In genomic region chr7:154906736-154907355, GRCh38 we compare ENCODE assay signal across 21 cellular contexts.
DNase-seq lines count a peak whose midpoint lies in the region; ATAC-seq, FAIRE-seq and TF ChIP-seq lines count a peak whose summit lies in the region.
"Had no signal": no experiment of that assay in that cellular context is flagged by ENCODE, and none has a peak within 500 bp of the region (broad histone marks: within the 10 kb centered on the region; RNA-seq: fewer than 3 reads in every experiment).

No MANE protein-coding gene starts in this region.

- CTCF ChIA-PET in H1 (lab: Charles Lee; ENCODE audit: partially characterized antibody) = interaction anchor here (1.2 to 9.1 kb wide), 3 partner anchors 7 to 46 kb away, joined by 3 to 69 read pairs (median 5); no protein-coding TSS in a partner anchor

- TF ChIP-seq RAD21 in H1 (IDR thresholded peaks at IDR 0.05 in 1 of 2, conservative IDR thresholded peaks at IDR 0.05 in 1 of 2; ENCODE audit: low read depth in 2 of 2, low read length in 2 of 2) = no peak

- H2AK5ac ChIP-seq in H1 (ENCODE audit: low read depth, low read length) = no peak overlapping the region

- POLR2A ChIA-PET in H1 (lab: Charles Lee; ENCODE audit: partially characterized antibody) = no interaction called here

- peaks cover 0 to 5% (median 0%) of the 10 kb centered on the region in 4 experiments; a peak in 1 of 8 replicates for H3K36me3 ChIP-seq in H1 (ENCODE audit: control insufficient read depth in 2 of 4, insufficient read depth in 4 of 4, low read length in 3 of 4)
- H3K36me3 ChIP-seq: BLaER1 had no signal

- no peak overlapping the region for H2BK20ac ChIP-seq in H1 (ENCODE audit: low read length)

- in situ Hi-C loops in KBM-7 (cut with MboI; ENCODE audit: low pct_unique_long_range_greater_than_20kb, low sequenced_read_pairs) = no loop called here

- no peak overlapping the region for H3K9ac ChIP-seq in H1 (replicated peaks in 1 of 4; ENCODE audit: extremely low read depth in 1 of 4, low read depth in 3 of 4, low read length in 3 of 4)
- H3K9ac ChIP-seq: BLaER1 had no signal

- peaks cover 6 to 27% of the 10 kb centered on the region in 2 experiments; a peak in 3 of 4 replicates for H3K9me3 ChIP-seq in H1 (ENCODE audit: insufficient read depth in 2 of 2, low read depth in 1 of 2, low read length in 1 of 2)

- TF ChIP-seq CTCF in H1 (IDR thresholded peaks at IDR 0.05; ENCODE audit: control extremely low read depth in 1 of 3, insufficient read depth in 1 of 3, low read depth in 1 of 3, low read length in 3 of 3) (no peak), osteocyte (IDR thresholded peaks at IDR 0.05) (no peak)

- no peak overlapping the region for H2AFZ ChIP-seq in H1 (ENCODE audit: low read length)
- H2AFZ ChIP-seq: GM23338 had no signal

- TF ChIP-seq POLR2A in H1 (IDR thresholded peaks at IDR 0.05; ENCODE audit: control extremely low read depth in 1 of 2, low read depth in 2 of 2, low read length in 2 of 2) = no peak

- FAIRE-seq in H1 (lab: Jason Lieb, UNC) = no peak
- FAIRE-seq: A549, GM12878 had no signal

- no peak overlapping the region for H3K27ac Mint-ChIP-seq in osteocyte (ENCODE audit: unreplicated experiment)
- H3K27ac Mint-ChIP-seq in stimulated activated memory B cell treated with anti-CD40 and anti-IgM and Interleukin-4, amounts not matched to agents 10 μg/mL and 1 μg/mL and 100 μg/mL, for 72 hours = no peak overlapping the region
- H3K27ac Mint-ChIP-seq: CD14-positive monocyte; CD4-positive, alpha-beta memory T cell; GM23338; HFFc6 had no signal

- no peaks in the 10 kb centered on the region for H3K4me1 ChIP-seq in H1 (replicated peaks in 1 of 4; ENCODE audit: control insufficient read depth in 3 of 4, insufficient read depth in 4 of 4, low read length in 3 of 4)
- H3K4me1 ChIP-seq: A549, BLaER1 had no signal

- peaks cover 34% of the 10 kb centered on the region for H3K9me3 Mint-ChIP-seq in osteocyte (ENCODE audit: unreplicated experiment)
- H3K9me3 Mint-ChIP-seq in stimulated activated memory B cell treated with anti-CD40 and anti-IgM and Interleukin-4, amounts not matched to agents 10 μg/mL and 1 μg/mL and 100 μg/mL, for 72 hours = peaks cover 3% of the 10 kb centered on the region
- H3K9me3 Mint-ChIP-seq in activated T-cell treated with anti-CD3 and anti-CD28 coated beads, Interleukin-2, amount 50 U/mL, for 4 hours = peaks cover 3% of the 10 kb centered on the region

- H3K56ac ChIP-seq in H1 (replicated peaks; ENCODE audit: insufficient read length, low read depth, low read length) = no peak overlapping the region

- TF ChIP-seq EP300 in H1 (IDR thresholded peaks at IDR 0.05; ENCODE audit: borderline replicate concordance in 1 of 2, low read depth in 2 of 2, low read length in 2 of 2) = no peak

- H3K27ac ChIP-seq in H1 (ENCODE audit: low read depth, low read length) = no peak overlapping the region
- H3K27ac ChIP-seq: 22Rv1, A549, BLaER1, HL-60 had no signal

- peak; percentile 53 for DNase-seq in activated effector memory CD4-positive, alpha-beta T cell treated with anti-CD3 and anti-CD28 coated beads, Interleukin-2, amount 50 U/mL, for 16 hours
- no peak for DNase-seq in activated effector memory CD4-positive, alpha-beta T cell treated with Interleukin-2 at 50 U/mL for 16 hours
- DNase-seq in H1 (ENCODE audit: low read depth in 1 of 2, low spot score in 2 of 2) (no peak), osteocyte (ENCODE audit: extremely low spot score, unreplicated experiment) (peak; percentile 80), KBM-7 (no peak)
- DNase-seq in activated CD4-positive, alpha-beta T cell treated with anti-CD3 and anti-CD28 coated beads for 1 hour = no peak
- DNase-seq in activated T-cell treated with anti-CD3 and anti-CD28 coated beads, Interleukin-2, amount 50 U/mL, for 4 hours = no peak
- DNase-seq: Calu3; CD4-positive, alpha-beta memory T cell; DMS79 treated with DMSO at 0.1 percent for 48 hours; H7; HFFc6 had no signal

- no peak overlapping the region for H4K5ac ChIP-seq in H1 (ENCODE audit: insufficient read length, low read depth, low read length)

- H4K20me1 ChIP-seq in H1 (replicated peaks in 1 of 2; ENCODE audit: control insufficient read depth in 1 of 2, insufficient read depth in 2 of 2, low read length in 2 of 2) = no peaks in the 10 kb centered on the region
- H4K20me1 ChIP-seq: BLaER1 had no signal

- H3K79me1 ChIP-seq in H1 (ENCODE audit: low read depth, low read length) = no peaks in the 10 kb centered on the region

- no peaks in the 10 kb centered on the region for H3K36me3 Mint-ChIP-seq in osteocyte (ENCODE audit: unreplicated experiment)
- H3K36me3 Mint-ChIP-seq in stimulated activated memory B cell treated with anti-CD40 and anti-IgM and Interleukin-4, amounts not matched to agents 10 μg/mL and 1 μg/mL and 100 μg/mL, for 72 hours = no peaks in the 10 kb centered on the region
- H3K36me3 Mint-ChIP-seq in activated T-cell treated with anti-CD3 and anti-CD28 coated beads, Interleukin-2, amount 50 U/mL, for 4 hours (ENCODE audit: insufficient read depth) = no peaks in the 10 kb centered on the region
- H3K36me3 Mint-ChIP-seq: CD14-positive monocyte; CD4-positive, alpha-beta memory T cell had no signal

- no peak overlapping the region for H3K4ac ChIP-seq in H1 (replicated peaks; ENCODE audit: insufficient read length, low read depth, low read length)

- H2BK120ac ChIP-seq in H1 (replicated peaks; ENCODE audit: low read depth, low read length) = no peak overlapping the region

- whole genome bisulfite sequencing in H1 (ENCODE audit: extremely low coverage in 1 of 2, insufficient coverage in 1 of 2, insufficient read length in 1 of 2, insufficient replicate concordance in 2 of 2, low coverage in 1 of 2, low lambda C conversion rate in 2 of 2, missing lambda C conversion rate in 1 of 2), 2 experiments = 92% methylated on average over 35 of the region's 41 CpGs; no CpG with 5 or more reads in 1 of the 2 experiments

- H4K8ac ChIP-seq in H1 (ENCODE audit: extremely low read depth, insufficient read depth, low read length) = peak overlapping the region; percentile 5; the same call in 1 of the 2 replicates

- no peak overlapping the region for H2BK5ac ChIP-seq in H1 (ENCODE audit: low read depth, low read length)

- H3K27me3 ChIP-seq in H1 (replicated peaks in 1 of 4; ENCODE audit: control insufficient read depth in 3 of 4, extremely low read depth in 1 of 4, insufficient read depth in 3 of 4, low read length in 3 of 4) = no peaks in the 10 kb centered on the region
- H3K27me3 ChIP-seq: BLaER1 had no signal

- H3K4me3 ChIP-seq in H1 (ENCODE audit: extremely low read depth in 1 of 4, insufficient read depth in 2 of 4, low read depth in 3 of 4, low read length in 4 of 4) = no peak overlapping the region
- H3K4me3 ChIP-seq: A549, BLaER1, GM12878, GM23338 had no signal

- no peak overlapping the region for H3K23ac ChIP-seq in H1 (ENCODE audit: insufficient read length)

- no peaks in the 10 kb centered on the region for H3K79me2 ChIP-seq in H1 (ENCODE audit: control insufficient read depth in 1 of 2, insufficient read depth in 2 of 2, low read length in 2 of 2)

- no peak overlapping the region for H3K14ac ChIP-seq in H1 (ENCODE audit: insufficient read length)

- H3K4me3 Mint-ChIP-seq in osteocyte (ENCODE audit: unreplicated experiment) = no peak overlapping the region
- no peak overlapping the region for H3K4me3 Mint-ChIP-seq in stimulated activated memory B cell treated with anti-CD40 and anti-IgM and Interleukin-4, amounts not matched to agents 10 μg/mL and 1 μg/mL and 100 μg/mL, for 72 hours
- H3K4me3 Mint-ChIP-seq in activated T-cell treated with anti-CD3 and anti-CD28 coated beads, Interleukin-2, amount 50 U/mL, for 4 hours = no peak overlapping the region
- H3K4me3 Mint-ChIP-seq: CD14-positive monocyte; CD4-positive, alpha-beta memory T cell; GM23338; HFFc6 had no signal

- H3K27me3 Mint-ChIP-seq in osteocyte (ENCODE audit: unreplicated experiment) = no peaks in the 10 kb centered on the region
- peaks cover 25% of the 10 kb centered on the region for H3K27me3 Mint-ChIP-seq in stimulated activated memory B cell treated with anti-CD40 and anti-IgM and Interleukin-4, amounts not matched to agents 10 μg/mL and 1 μg/mL and 100 μg/mL, for 72 hours
- peaks cover 11% of the 10 kb centered on the region for H3K27me3 Mint-ChIP-seq in activated T-cell treated with anti-CD3 and anti-CD28 coated beads, Interleukin-2, amount 50 U/mL, for 4 hours (ENCODE audit: low read depth)

- no peaks in the 10 kb centered on the region for H3K4me1 Mint-ChIP-seq in osteocyte (ENCODE audit: unreplicated experiment)
- H3K4me1 Mint-ChIP-seq in stimulated activated memory B cell treated with anti-CD40 and anti-IgM and Interleukin-4, amounts not matched to agents 10 μg/mL and 1 μg/mL and 100 μg/mL, for 72 hours = no peaks in the 10 kb centered on the region
- H3K4me1 Mint-ChIP-seq in activated T-cell treated with anti-CD3 and anti-CD28 coated beads, Interleukin-2, amount 50 U/mL, for 4 hours (ENCODE audit: low read depth) = no peaks in the 10 kb centered on the region
- H3K4me1 Mint-ChIP-seq: CD14-positive monocyte, GM23338 had no signal

- H2BK12ac ChIP-seq in H1 (ENCODE audit: low read depth, low read length) = no peak overlapping the region

- no peak overlapping the region for H4K91ac ChIP-seq in H1 (replicated peaks; ENCODE audit: insufficient read length, low read length)

- H3K4me2 ChIP-seq in H1 (ENCODE audit: insufficient read depth in 1 of 2, low read depth in 2 of 2, low read length in 2 of 2) = no peak overlapping the region
- H3K4me2 ChIP-seq: A549, BLaER1, GM23338 had no signal

- ATAC-seq in stimulated activated memory B cell treated with anti-CD40 and anti-IgM and Interleukin-4, amounts not matched to agents 10 μg/mL and 1 μg/mL and 100 μg/mL, for 72 hours = peak; percentile 34
- ATAC-seq in activated T-cell treated with anti-CD3 and anti-CD28 coated beads, Interleukin-2, amount 50 U/mL, for 4 hours = no peak
- ATAC-seq: GM12878, GM23338, HCT116 had no signal

- no peak overlapping the region for H2BK15ac ChIP-seq in H1 (ENCODE audit: low read length)

- H3K18ac ChIP-seq in H1 (ENCODE audit: extremely low read depth, low read length) = no peak overlapping the region

- H3K23me2 ChIP-seq in H1 (ENCODE audit: low read depth, low read length) = no peaks in the 10 kb centered on the region

TF ChIP-seq in H1, 55 proteins besides CTCF, POLR2A, EP300 and RAD21 (continues in another document):
- TF ChIP-seq CTBP2 (IDR thresholded peaks at IDR 0.05; ENCODE audit: borderline replicate concordance, insufficient read depth, insufficient read length, low read length) = no peak
- TF ChIP-seq EZH2 (IDR thresholded peaks at IDR 0.05; ENCODE audit: low read depth, low read length, severe bottlenecking) = no peak
- no peak for TF ChIP-seq SIRT6 (IDR thresholded peaks at IDR 0.05; ENCODE audit: low read length)
- TF ChIP-seq ATF3 (IDR thresholded peaks at IDR 0.05; ENCODE audit: insufficient read depth, low read depth, low read length) = no peak
- TF ChIP-seq TAF7 (optimal IDR thresholded peaks at IDR 0.05; ENCODE audit: borderline replicate concordance, low read depth, low read length) = no peak
- no peak for TF ChIP-seq CBX8 (IDR thresholded peaks at IDR 0.05; ENCODE audit: borderline replicate concordance, low read depth, low read length)
- TF ChIP-seq BCL11A (IDR thresholded peaks at IDR 0.05; ENCODE audit: low read depth in 2 of 2, low read length in 2 of 2) = no peak

Comparison
In these comparisons a context has a peak if more than half of its experiments do, and no peak if none do; other contexts are left out.
1. DNase-seq: peak in activated effector memory CD4-positive, alpha-beta T cell treated with anti-CD3 and anti-CD28 coated beads, Interleukin-2, amount 50 U/mL, for 16 hours (single experiment) and osteocyte (single experiment); none in activated effector memory CD4-positive, alpha-beta T cell treated with Interleukin-2 at 50 U/mL for 16 hours (single experiment), H1 (0 of 2), KBM-7 (single experiment), activated CD4-positive, alpha-beta T cell treated with anti-CD3 and anti-CD28 coated beads for 1 hour (single experiment) and activated T-cell treated with anti-CD3 and anti-CD28 coated beads, Interleukin-2, amount 50 U/mL, for 4 hours (single experiment).